In the genomic region with DNA sequence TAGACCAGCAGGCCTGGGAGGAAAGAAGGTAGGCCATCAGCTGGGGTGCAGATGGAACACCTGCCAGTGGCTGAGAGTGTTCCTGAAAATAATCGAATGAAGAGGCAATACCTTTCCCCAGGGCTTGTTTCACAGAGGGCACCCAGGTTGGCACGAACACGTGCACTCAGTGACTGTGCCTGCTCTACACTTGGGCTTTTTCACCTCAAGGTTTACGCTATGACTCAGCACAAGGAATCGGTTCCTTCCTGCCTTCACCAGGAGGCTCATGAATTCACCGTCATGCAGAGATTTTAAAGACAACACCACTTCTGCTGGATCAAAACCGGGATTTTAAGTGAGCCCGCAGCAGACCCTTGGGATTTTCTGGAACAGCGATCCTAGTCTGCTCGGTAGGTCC, we compare ENCODE assay signal across 13 cellular contexts.
DNase-seq lines count a peak whose midpoint lies in the region; ATAC-seq, FAIRE-seq and TF ChIP-seq lines count a peak whose summit lies in the region.
"Had no signal": no experiment of that assay in that cellular context is flagged by ENCODE, and none has a peak within 500 bp of the region (broad histone marks: within the 10 kb centered on the region; RNA-seq: fewer than 3 reads in every experiment).

No MANE protein-coding gene starts in this region.

- H3K27me3 ChIP-seq in gastroesophageal sphincter: no peaks in the 10 kb centered on the region
- H3K27me3 ChIP-seq: left lung, neural progenitor cell had no signal

- H3K36me3 ChIP-seq in gastroesophageal sphincter: no peaks in the 10 kb centered on the region
- H3K36me3 ChIP-seq: left lung, neural progenitor cell had no signal

- DNase-seq in activated naive CD4-positive, alpha-beta T cell treated with anti-CD3 and anti-CD28 coated beads for 36 hours: peak; percentile 70
- no peak for DNase-seq in activated naive CD4-positive, alpha-beta T cell treated with Interleukin-2 at 50 U/mL for 16 hours
- peak; percentile 30 for DNase-seq in activated CD4-positive, alpha-beta T cell treated with anti-CD3 and anti-CD28 coated beads, Interleukin-2, amount 10 ng/mL, durations not matched to agents 7 days and 5 days
- DNase-seq in substantia nigra (lab: John Stamatoyannopoulos, UW) (no peak), OCI-M2 (lab: John Stamatoyannopoulos, UW; ENCODE audit: unreplicated experiment) (no peak), NCI-H2107 (lab: John Stamatoyannopoulos, UW) (no peak), urothelium cell line (ENCODE audit: low spot score) (no peak)
- DNase-seq: KG1, left lung, NCI-H2081, small intestine had no signal

- H3K27ac ChIP-seq in gastroesophageal sphincter: peak overlapping the region in 3 of 4 donors; percentile 6 to 57 (median 47)
- H3K27ac ChIP-seq in substantia nigra (ENCODE audit: low read depth, low read length, poor library complexity, severe bottlenecking): peak overlapping the region; percentile 21
- H3K27ac ChIP-seq: left lung, neural progenitor cell had no signal

- CTCF ChIA-PET in activated naive CD4-positive, alpha-beta T cell treated with anti-CD3 and anti-CD28 coated beads for 36 hours (lab: Charles Lee): interaction anchor here (0.6 kb wide), 1 partner anchor 39 kb away, joined by 3 read pairs; no protein-coding TSS in a partner anchor
- CTCF ChIA-PET in activated CD4-positive, alpha-beta T cell treated with anti-CD3 and anti-CD28 coated beads, Interleukin-2, amount 10 ng/mL, durations not matched to agents 7 days and 5 days (lab: Charles Lee): interaction anchor here (1.0 to 1.4 kb wide), 4 partner anchors 10 to 34 kb away, joined by 3 to 5 read pairs (median 4); no protein-coding TSS in a partner anchor

- H3K27me3 Mint-ChIP-seq in activated naive CD4-positive, alpha-beta T cell treated with anti-CD3 and anti-CD28 coated beads for 36 hours (ENCODE audit: low read depth): no peaks in the 10 kb centered on the region
- peaks cover 4% of the 10 kb centered on the region for H3K27me3 Mint-ChIP-seq in activated CD4-positive, alpha-beta T cell treated with anti-CD3 and anti-CD28 coated beads, Interleukin-2, amount 10 ng/mL, durations not matched to agents 7 days and 5 days

- TF ChIP-seq POLR2A in gastroesophageal sphincter (IDR thresholded peaks at IDR 0.05): no peak

- no peaks in the 10 kb centered on the region for H3K9me3 ChIP-seq in gastroesophageal sphincter
- H3K9me3 ChIP-seq: left lung had no signal

- POLR2A ChIA-PET in activated CD4-positive, alpha-beta T cell treated with anti-CD3 and anti-CD28 coated beads, Interleukin-2, amount 10 ng/mL, durations not matched to agents 7 days and 5 days (lab: Charles Lee): no interaction called here

- WGBS in gastroesophageal sphincter (ENCODE audit: low coverage in 1 of 2), 2 donors: 69 to 90% methylated on average over 2 to 9 of the region's 10 CpGs

- no peaks in the 10 kb centered on the region for H3K9me3 Mint-ChIP-seq in activated naive CD4-positive, alpha-beta T cell treated with anti-CD3 and anti-CD28 coated beads for 36 hours
- H3K9me3 Mint-ChIP-seq in activated CD4-positive, alpha-beta T cell treated with anti-CD3 and anti-CD28 coated beads, Interleukin-2, amount 10 ng/mL, durations not matched to agents 7 days and 5 days: no peaks in the 10 kb centered on the region
- H3K9me3 Mint-ChIP-seq: neural progenitor cell had no signal

- no peak overlapping the region for H3K4me3 ChIP-seq in gastroesophageal sphincter
- H3K4me3 ChIP-seq: left lung, neural progenitor cell had no signal

- no peaks in the 10 kb centered on the region for H3K36me3 Mint-ChIP-seq in activated naive CD4-positive, alpha-beta T cell treated with anti-CD3 and anti-CD28 coated beads for 36 hours (ENCODE audit: low read depth)
- no peaks in the 10 kb centered on the region for H3K36me3 Mint-ChIP-seq in activated CD4-positive, alpha-beta T cell treated with anti-CD3 and anti-CD28 coated beads, Interleukin-2, amount 10 ng/mL, durations not matched to agents 7 days and 5 days (ENCODE audit: low read depth)

- ATAC-seq in gastroesophageal sphincter: no peak
- ATAC-seq: left lung had no signal

- H3K4me1 Mint-ChIP-seq in activated naive CD4-positive, alpha-beta T cell treated with anti-CD3 and anti-CD28 coated beads for 36 hours (ENCODE audit: low read depth): peaks cover 48% of the 10 kb centered on the region
- peaks cover 46% of the 10 kb centered on the region for H3K4me1 Mint-ChIP-seq in activated CD4-positive, alpha-beta T cell treated with anti-CD3 and anti-CD28 coated beads, Interleukin-2, amount 10 ng/mL, durations not matched to agents 7 days and 5 days

- no peak for TF ChIP-seq CTCF in gastroesophageal sphincter (IDR thresholded peaks at IDR 0.05)

- no peak overlapping the region for H3K27ac Mint-ChIP-seq in activated naive CD4-positive, alpha-beta T cell treated with anti-CD3 and anti-CD28 coated beads for 36 hours
- H3K27ac Mint-ChIP-seq in activated CD4-positive, alpha-beta T cell treated with anti-CD3 and anti-CD28 coated beads, Interleukin-2, amount 10 ng/mL, durations not matched to agents 7 days and 5 days: no peak overlapping the region

- no peak overlapping the region for H3K4me3 Mint-ChIP-seq in activated naive CD4-positive, alpha-beta T cell treated with anti-CD3 and anti-CD28 coated beads for 36 hours
- no peak overlapping the region for H3K4me3 Mint-ChIP-seq in activated CD4-positive, alpha-beta T cell treated with anti-CD3 and anti-CD28 coated beads, Interleukin-2, amount 10 ng/mL, durations not matched to agents 7 days and 5 days
- H3K4me3 Mint-ChIP-seq: neural progenitor cell had no signal

- H3K4me1 ChIP-seq in gastroesophageal sphincter: peaks cover 0 to 74% (median 28%) of the 10 kb centered on the region in 3 donors

- no peak for TF ChIP-seq EP300 in gastroesophageal sphincter (IDR thresholded peaks at IDR 0.05)

- intact Hi-C loops in activated naive CD4-positive, alpha-beta T cell treated with anti-CD3 and anti-CD28 coated beads for 36 hours (cut with micrococcal nuclease): no loop called here

- no peak for FAIRE-seq in urothelium cell line (lab: Jason Lieb, UNC)
- FAIRE-seq: small intestine had no signal

Comparison
In these comparisons a context has a peak if more than half of its experiments do, and no peak if none do; other contexts are left out.
1. DNase-seq: peak in activated naive CD4-positive, alpha-beta T cell treated with anti-CD3 and anti-CD28 coated beads for 36 hours (single experiment) and activated CD4-positive, alpha-beta T cell treated with anti-CD3 and anti-CD28 coated beads, Interleukin-2, amount 10 ng/mL, durations not matched to agents 7 days and 5 days (single experiment); none in activated naive CD4-positive, alpha-beta T cell treated with Interleukin-2 at 50 U/mL for 16 hours (single experiment), substantia nigra (0 of 49), OCI-M2 (single experiment), NCI-H2107 (single experiment) and urothelium cell line (single experiment).